ENCODE assay signal across 17 cellular contexts in genomic region chr1:39690225-39690624, GRCh38. TPM values are rescaled to one million over a fixed set of nuclear protein-coding genes. Genes with fewer than 3 reads are reported as not detected.
DNase-seq lines count a peak whose midpoint lies in the region; ATAC-seq and TF ChIP-seq lines count a peak whose summit lies in the region.
"Had no signal": no experiment of that assay in that cellular context is flagged by ENCODE, and none has a peak within 500 bp of the region (broad histone marks: within the 10 kb centered on the region; RNA-seq: fewer than 3 reads in every experiment).

No MANE protein-coding gene starts in this region.

- H3K27ac Mint-ChIP-seq in activated naive CD4-positive, alpha-beta T cell treated with anti-CD3 and anti-CD28 coated beads, Interleukin-2, amount 10 ng/mL, durations not matched to agents 7 days and 5 days, result no peak overlapping the region
- H3K27ac Mint-ChIP-seq in activated naive CD4-positive, alpha-beta T cell treated with anti-CD3 and anti-CD28 coated beads, Interleukin-2, amount 50 U/mL, for 72 hours, result peak overlapping the region in 1 of 2 donors; percentile 60
- peak overlapping the region; percentile 59 for H3K27ac Mint-ChIP-seq in activated T-helper 17 cell treated with anti-CD3 and anti-CD28 coated beads, Interleukin-2, amount 50 U/mL, for 72 hours
- no peak overlapping the region for H3K27ac Mint-ChIP-seq in type B pancreatic cell
- H3K27ac Mint-ChIP-seq: dendritic cell treated with granulocyte-macrophage colony-stimulating factor and Interleukin-4, amounts not matched to agents 40 ng/mL and 50 ng/mL, for 4 days had no signal

- CTCF ChIA-PET in activated naive CD4-positive, alpha-beta T cell treated with anti-CD3 and anti-CD28 coated beads, Interleukin-2, amount 10 ng/mL, durations not matched to agents 7 days and 5 days (lab: Charles Lee), result interaction anchor here (2.4 to 5.8 kb wide), 2 partner anchors 11 to 33 kb away, joined by 7 to 18 read pairs; no protein-coding TSS in a partner anchor

- no peak for TF ChIP-seq CTCF in type B pancreatic cell (conservative IDR thresholded peaks at IDR 0.05)

- DNase-seq in activated naive CD4-positive, alpha-beta T cell treated with anti-CD3 and anti-CD28 coated beads, Interleukin-2, amount 10 ng/mL, durations not matched to agents 7 days and 5 days, result no peak
- DNase-seq in activated naive CD4-positive, alpha-beta T cell treated with anti-CD3 and anti-CD28 coated beads, Interleukin-2, amount 50 U/mL, for 72 hours (ENCODE audit: low spot score in 2 of 2), result no peak
- no peak for DNase-seq in type B pancreatic cell (ENCODE audit: extremely low spot score, unreplicated experiment)
- no peak for DNase-seq in UCSD-AML1 (lab: John Stamatoyannopoulos, UW; ENCODE audit: unreplicated experiment)
- no peak for DNase-seq in iPS-NIHi11 (ENCODE audit: low spot score)
- no peak for DNase-seq in pons (ENCODE audit: low spot score)
- DNase-seq: activated CD8-positive, alpha-beta memory T cell treated with anti-CD3 and anti-CD28 coated beads, Interleukin-2, amount 50 U/mL, for 48 hours; aorta; mesenchymal stem cell; MV-4-11; NCI-H2081 treated with DMSO at 0.1 percent for 48 hours; stimulated activated CD4-positive, alpha-beta T cell treated with anti-CD3 and anti-CD28 coated beads, Interleukin-4, amount 100 ng/mL, for 24 hours had no signal

- no peaks in the 10 kb centered on the region for H3K9me3 Mint-ChIP-seq in activated naive CD4-positive, alpha-beta T cell treated with anti-CD3 and anti-CD28 coated beads, Interleukin-2, amount 10 ng/mL, durations not matched to agents 7 days and 5 days
- no peaks in the 10 kb centered on the region for H3K9me3 Mint-ChIP-seq in activated naive CD4-positive, alpha-beta T cell treated with anti-CD3 and anti-CD28 coated beads, Interleukin-2, amount 50 U/mL, for 72 hours
- H3K9me3 Mint-ChIP-seq in activated T-helper 17 cell treated with anti-CD3 and anti-CD28 coated beads, Interleukin-2, amount 50 U/mL, for 72 hours, result no peaks in the 10 kb centered on the region
- H3K9me3 Mint-ChIP-seq in type B pancreatic cell, result no peaks in the 10 kb centered on the region
- H3K9me3 Mint-ChIP-seq: dendritic cell treated with granulocyte-macrophage colony-stimulating factor and Interleukin-4, amounts not matched to agents 40 ng/mL and 50 ng/mL, for 4 days had no signal

- ATAC-seq in activated naive CD4-positive, alpha-beta T cell treated with anti-CD3 and anti-CD28 coated beads, Interleukin-2, amount 50 U/mL, for 72 hours, result no peak
- no peak for ATAC-seq in activated T-helper 17 cell treated with anti-CD3 and anti-CD28 coated beads, Interleukin-2, amount 50 U/mL, for 72 hours (replicated peaks)

- H3K4me1 Mint-ChIP-seq in activated naive CD4-positive, alpha-beta T cell treated with anti-CD3 and anti-CD28 coated beads, Interleukin-2, amount 10 ng/mL, durations not matched to agents 7 days and 5 days, result peaks cover 30% of the 10 kb centered on the region
- peaks cover 23% of the 10 kb centered on the region for H3K4me1 Mint-ChIP-seq in activated T-helper 17 cell treated with anti-CD3 and anti-CD28 coated beads, Interleukin-2, amount 50 U/mL, for 72 hours
- peaks cover 3% of the 10 kb centered on the region for H3K4me1 Mint-ChIP-seq in type B pancreatic cell (ENCODE audit: unreplicated experiment)

- H3K4me3 Mint-ChIP-seq in activated naive CD4-positive, alpha-beta T cell treated with anti-CD3 and anti-CD28 coated beads, Interleukin-2, amount 10 ng/mL, durations not matched to agents 7 days and 5 days, result peak overlapping the region; percentile 77
- H3K4me3 Mint-ChIP-seq in activated T-helper 17 cell treated with anti-CD3 and anti-CD28 coated beads, Interleukin-2, amount 50 U/mL, for 72 hours, result peak overlapping the region; percentile 83
- H3K4me3 Mint-ChIP-seq in type B pancreatic cell, result peak overlapping the region; percentile 9

- H3K27me3 ChIP-seq in layer of hippocampus (ENCODE audit: control insufficient read depth, insufficient read depth, low read length), result peaks cover 2% of the 10 kb centered on the region

- peak overlapping the region; percentile 7 for H3K27ac ChIP-seq in layer of hippocampus (ENCODE audit: low read depth, low read length)

- H3K36me3 Mint-ChIP-seq in activated naive CD4-positive, alpha-beta T cell treated with anti-CD3 and anti-CD28 coated beads, Interleukin-2, amount 10 ng/mL, durations not matched to agents 7 days and 5 days, result no peaks in the 10 kb centered on the region
- no peaks in the 10 kb centered on the region for H3K36me3 Mint-ChIP-seq in activated naive CD4-positive, alpha-beta T cell treated with anti-CD3 and anti-CD28 coated beads, Interleukin-2, amount 50 U/mL, for 72 hours
- no peaks in the 10 kb centered on the region for H3K36me3 Mint-ChIP-seq in activated T-helper 17 cell treated with anti-CD3 and anti-CD28 coated beads, Interleukin-2, amount 50 U/mL, for 72 hours (ENCODE audit: low read depth)
- H3K36me3 Mint-ChIP-seq in type B pancreatic cell, result no peaks in the 10 kb centered on the region

- peaks cover 91% of the 10 kb centered on the region for H3K27me3 Mint-ChIP-seq in activated naive CD4-positive, alpha-beta T cell treated with anti-CD3 and anti-CD28 coated beads, Interleukin-2, amount 10 ng/mL, durations not matched to agents 7 days and 5 days
- H3K27me3 Mint-ChIP-seq in activated T-helper 17 cell treated with anti-CD3 and anti-CD28 coated beads, Interleukin-2, amount 50 U/mL, for 72 hours, result no peaks in the 10 kb centered on the region
- peaks cover 90% of the 10 kb centered on the region for H3K27me3 Mint-ChIP-seq in type B pancreatic cell

RNA-seq across cellular contexts. Expression of gene HPCAL4, which starts 1.0 kb away (rescaled TPM):
- total RNA-seq in activated naive CD4-positive, alpha-beta T cell treated with anti-CD3 and anti-CD28 coated beads, Interleukin-2, amount 50 U/mL, for 72 hours, result 1 to 10 TPM in 1 of 2 donors, under 1 TPM in 1; 0.18 to 4.3 TPM
- total RNA-seq in activated T-helper 17 cell treated with anti-CD3 and anti-CD28 coated beads, Interleukin-2, amount 50 U/mL, for 72 hours, result 1 to 10 TPM in 1 of 2 donors, under 1 TPM in 1; 0.50 to 1.2 TPM
- 0.21 and 0.53 TPM in 2 replicates for total RNA-seq in type B pancreatic cell (ENCODE audit: low replicate concordance)
- total RNA-seq: aorta, glomerular endothelial cell, osteoblast had no signal

RNA-seq across cellular contexts. Expression of gene NT5C1A, which starts 18.3 kb away (rescaled TPM):
- total RNA-seq in activated naive CD4-positive, alpha-beta T cell treated with anti-CD3 and anti-CD28 coated beads, Interleukin-2, amount 50 U/mL, for 72 hours, result under 1 TPM in 1 of 2 donors, not detected in 1; 0.97 TPM
- total RNA-seq in activated T-helper 17 cell treated with anti-CD3 and anti-CD28 coated beads, Interleukin-2, amount 50 U/mL, for 72 hours, result not detected
- total RNA-seq in type B pancreatic cell (ENCODE audit: low replicate concordance), result 0.43 TPM in 1 of 2 replicates, not detected in the other
- total RNA-seq: glomerular endothelial cell, osteoblast had no signal

RNA-seq across cellular contexts. Expression of gene PPIE, which starts 48.5 kb away (rescaled TPM):
- total RNA-seq in activated naive CD4-positive, alpha-beta T cell treated with anti-CD3 and anti-CD28 coated beads, Interleukin-2, amount 50 U/mL, for 72 hours, result 10 to 100 TPM; 70.6 to 79.5 TPM
- 10 to 100 TPM; 56.0 to 68.7 TPM for total RNA-seq in activated T-helper 17 cell treated with anti-CD3 and anti-CD28 coated beads, Interleukin-2, amount 50 U/mL, for 72 hours
- total RNA-seq in type B pancreatic cell (ENCODE audit: low replicate concordance), result 50.0 and 51.7 TPM in 2 replicates

RNA-seq across cellular contexts. Expression of gene HEYL, which starts 50.8 kb away (rescaled TPM):
- total RNA-seq in activated naive CD4-positive, alpha-beta T cell treated with anti-CD3 and anti-CD28 coated beads, Interleukin-2, amount 50 U/mL, for 72 hours, result 1 to 10 TPM in 1 of 2 donors, not detected in 1; 1.1 TPM
- total RNA-seq in activated T-helper 17 cell treated with anti-CD3 and anti-CD28 coated beads, Interleukin-2, amount 50 U/mL, for 72 hours, result under 1 TPM in 1 of 2 donors, not detected in 1; 0.40 TPM
- total RNA-seq in type B pancreatic cell (ENCODE audit: low replicate concordance), result 0.83 and 4.3 TPM in 2 replicates

Comparison
In these comparisons a context has a peak if more than half of its experiments do, and no peak if none do; other contexts are left out.
1. H3K4me3 Mint-ChIP-seq: peak in every context shown above with its lines; median percentile 83 in activated T-helper 17 cell treated with anti-CD3 and anti-CD28 coated beads, Interleukin-2, amount 50 U/mL, for 72 hours; 77 in activated naive CD4-positive, alpha-beta T cell treated with anti-CD3 and anti-CD28 coated beads, Interleukin-2, amount 10 ng/mL, durations not matched to agents 7 days and 5 days; 9 in type B pancreatic cell.